In the genomic region with DNA sequence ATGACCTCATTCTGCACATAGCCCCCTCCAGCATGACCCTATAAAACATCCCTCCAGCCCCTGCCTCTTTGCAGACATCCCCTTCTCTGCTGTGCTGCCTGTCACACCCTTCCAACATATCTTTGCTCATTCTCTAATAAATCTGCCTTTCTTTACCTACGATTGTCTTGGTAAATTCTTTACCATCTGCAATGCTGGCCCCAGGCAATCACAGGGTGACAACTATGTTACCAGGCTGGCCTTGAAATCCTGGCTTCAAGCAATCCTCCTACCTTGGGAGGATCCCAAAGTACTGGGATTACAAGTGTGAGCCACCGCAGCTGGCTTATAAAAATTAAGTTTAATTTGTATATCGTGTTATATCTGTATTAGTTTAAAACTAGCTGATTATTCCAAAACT, we compare ENCODE assay signal across 16 cellular contexts.
"Had no signal": no experiment of that assay in that cellular context is flagged by ENCODE, and none has a peak within 500 bp of the region (broad histone marks: within the 10 kb centered on the region; RNA-seq: fewer than 3 reads in every experiment).

No MANE protein-coding gene starts in this region.

- H3K27ac ChIP-seq: breast epithelium, gastroesophageal sphincter, tibial artery, vagina had no signal

- DNase-seq: activated CD4-positive, alpha-beta T cell treated with anti-CD3 and anti-CD28 coated beads, Interleukin-2, amount 10 ng/mL, durations not matched to agents 7 days and 5 days; activated CD8-positive, alpha-beta memory T cell treated with anti-CD3 and anti-CD28 coated beads for 24 hours; activated gamma-delta T cell treated with Interleukin-2 at 50 U/mL for 16 hours; aorta; naive thymus-derived CD4-positive, alpha-beta T cell; right cardiac atrium; T-helper 1 cell; T1000; tibial artery had no signal

- H3K4me3 ChIP-seq: breast epithelium, gastroesophageal sphincter, SK-N-MC, smooth muscle cell, tibial artery, vagina had no signal

- H3K27ac Mint-ChIP-seq: progenitor cell of endocrine pancreas had no signal

- H3K27me3 ChIP-seq: breast epithelium, gastroesophageal sphincter, tibial artery, vagina had no signal

- H3K9me3 ChIP-seq: breast epithelium, gastroesophageal sphincter, tibial artery, vagina had no signal

- H3K27me3 Mint-ChIP-seq: activated CD4-positive, alpha-beta T cell treated with anti-CD3 and anti-CD28 coated beads, Interleukin-2, amount 10 ng/mL, durations not matched to agents 7 days and 5 days; naive thymus-derived CD4-positive, alpha-beta T cell had no signal

- H3K4me3 Mint-ChIP-seq: activated CD4-positive, alpha-beta T cell treated with anti-CD3 and anti-CD28 coated beads, Interleukin-2, amount 10 ng/mL, durations not matched to agents 7 days and 5 days had no signal

- ATAC-seq: gastroesophageal sphincter; left lobe of liver; naive thymus-derived CD4-positive, alpha-beta T cell; right cardiac atrium had no signal

- H3K36me3 ChIP-seq: breast epithelium, gastroesophageal sphincter, tibial artery, vagina had no signal

- H3K4me1 ChIP-seq: breast epithelium, gastroesophageal sphincter, tibial artery, vagina had no signal
